Comparison of ENCODE assay signal across 8 cellular contexts in genomic region chr1:224183591-224184312, GRCh38. TPM values are rescaled to one million over a fixed set of nuclear protein-coding genes. Genes with fewer than 3 reads are reported as not detected.
DNase-seq lines count a peak whose midpoint lies in the region; ATAC-seq and TF ChIP-seq lines count a peak whose summit lies in the region.

No MANE protein-coding gene starts in this region.

- 0% methylated on average over 11 of the region's 53 CpGs; no CpG with 5 or more reads in 1 of the 2 experiments for WGBS in IMR-90 (ENCODE audit: extremely low coverage in 2 of 2, insufficient read length in 1 of 2), 2 experiments
- WGBS in trophoblast cell (ENCODE audit: extremely low coverage, insufficient coverage, insufficient read length), result no CpG with 5 or more reads among the region's 53 CpGs

- H2AK5ac ChIP-seq in IMR-90 (ENCODE audit: low read depth, low read length) (peak overlapping the region; percentile 71), trophoblast cell (ENCODE audit: low read length) (peak overlapping the region; percentile 15)

- H3K4ac ChIP-seq in IMR-90 (ENCODE audit: low read depth, low read length), result peak overlapping the region; percentile 96
- peak overlapping the region; percentile 98 for H3K4ac ChIP-seq in trophoblast cell (ENCODE audit: low read depth, low read length)

- dilution Hi-C loops in IMR-90 (cut with HindIII; ENCODE audit: low sequenced_read_pairs, unreplicated experiment), result no loop called here

- H4K20me1 ChIP-seq in IMR-90 (ENCODE audit: insufficient read depth, low read length), result peaks cover 41% of the 10 kb centered on the region

- peak overlapping the region; percentile 92 for H3K4me2 ChIP-seq in IMR-90 (ENCODE audit: low read depth, low read length)
- H3K4me2 ChIP-seq in trophoblast cell (ENCODE audit: low read length), result peak overlapping the region; percentile 89

- CTCF ChIA-PET in IMR-90 (lab: Yijun Ruan, JAX), result interaction anchor here (0.5 to 0.6 kb wide), 3 partner anchors 11 to 44 kb away, joined by 3 to 5 read pairs (median 3); no protein-coding TSS in a partner anchor

- peak; percentile 42 for ATAC-seq in GM21619 (IDR thresholded peaks at IDR 0.05; ENCODE audit: unreplicated experiment)
- peak; percentile 76 for ATAC-seq in IMR-90 (ENCODE audit: low read depth)

- H3K4me1 ChIP-seq in IMR-90 (ENCODE audit: control insufficient read depth, insufficient read depth, low read length) (0 out of 2 replicates have a peak, but pooled peaks cover 4% of the 10 kb centered on the region), trophoblast cell (ENCODE audit: control insufficient read depth in 1 of 2, insufficient read depth in 2 of 2, low read length in 2 of 2) (peaks cover 0 to 4% of the 10 kb centered on the region in 2 experiments), vagina (peaks cover 33% of the 10 kb centered on the region)

- TF ChIP-seq CTCF in IMR-90 (conservative IDR thresholded peaks at IDR 0.05; ENCODE audit: low read depth, low read length) (no peak), vagina (IDR thresholded peaks at IDR 0.05) (no peak)

- peak overlapping the region; percentile 99 for H2AK9ac ChIP-seq in IMR-90 (replicated peaks; ENCODE audit: low read depth, low read length, poor library complexity)

- H4K12ac ChIP-seq in trophoblast cell (ENCODE audit: low read depth, low read length), result peak overlapping the region; percentile 94

- peak overlapping the region; percentile 96 for H3K27ac ChIP-seq in IMR-90 (ENCODE audit: insufficient read depth, low read length)
- H3K27ac ChIP-seq in trophoblast cell (ENCODE audit: low read depth, low read length), result peak overlapping the region; percentile 81
- H3K27ac ChIP-seq in vagina, result peak overlapping the region; percentile 94

- H3K36me3 Mint-ChIP-seq in activated naive CD8-positive, alpha-beta T cell, result peaks cover 6% of the 10 kb centered on the region

- POLR2A ChIA-PET in IMR-90 (lab: Charles Lee; ENCODE audit: unreplicated experiment), result no interaction called here

- H3K27me3 ChIP-seq in IMR-90 (ENCODE audit: control insufficient read depth, insufficient read depth, low read length), result no peaks in the 10 kb centered on the region
- no peaks in the 10 kb centered on the region for H3K27me3 ChIP-seq in trophoblast cell (ENCODE audit: insufficient read depth, low read length)
- no peaks in the 10 kb centered on the region for H3K27me3 ChIP-seq in vagina

- peak overlapping the region; percentile 90 for H4K5ac ChIP-seq in IMR-90 (ENCODE audit: low read depth, low read length)

- H3K18ac ChIP-seq in IMR-90 (ENCODE audit: low read depth, low read length) (peak overlapping the region; percentile 91), trophoblast cell (ENCODE audit: low read length) (peak overlapping the region; percentile 92)

- H2BK20ac ChIP-seq in IMR-90 (ENCODE audit: low read depth, low read length), result no peak overlapping the region

- H3K9me3 ChIP-seq in IMR-90 (ENCODE audit: control insufficient read depth, insufficient read depth, low read length), result no peaks in the 10 kb centered on the region
- no peaks in the 10 kb centered on the region for H3K9me3 ChIP-seq in trophoblast cell (ENCODE audit: insufficient read depth, low read depth, low read length)
- H3K9me3 ChIP-seq in vagina, result no peaks in the 10 kb centered on the region

- no TSS peak for BruUV-seq in IMR-90 (replicated peaks; lab: Mats Ljungman, UMichigan)

- DNase-seq in EH (ENCODE audit: low read depth), result peak; percentile 79
- DNase-seq in IMR-90, result peak; percentile 61
- peak; percentile 57 for DNase-seq in SK-N-DZ (ENCODE audit: low spot score)
- peak; percentile 84 for DNase-seq in cardiac septum (ENCODE audit: low spot score)
- peak in 1 of 2 donors; percentile 57 for DNase-seq in trophoblast cell
- DNase-seq in vagina (ENCODE audit: extremely low spot score in 2 of 2), result no peak

- H3K4me3 ChIP-seq in IMR-90 (ENCODE audit: insufficient read depth, low read depth, low read length) (peak overlapping the region; percentile 98), trophoblast cell (ENCODE audit: low read depth, low read length) (peak overlapping the region; percentile 96), vagina (peak overlapping the region; percentile 90 to 91)

- peaks cover 0 to 38% of the 10 kb centered on the region in 2 experiments; a peak in 2 of 4 replicates for H3K79me1 ChIP-seq in IMR-90 (ENCODE audit: low read depth in 1 of 2, low read length in 2 of 2)
- H3K79me1 ChIP-seq in trophoblast cell (ENCODE audit: low read length), result peaks cover 11% of the 10 kb centered on the region

- H4K8ac ChIP-seq in IMR-90 (ENCODE audit: low read depth in 2 of 2, low read length in 2 of 2) (peak overlapping the region; percentile 48 to 93), trophoblast cell (ENCODE audit: low read depth, low read length) (peak overlapping the region; percentile 86)

- no peak; the same call in 1 of the 2 replicates for TF ChIP-seq RAD21 in IMR-90 (IDR thresholded peaks at IDR 0.05; ENCODE audit: low read length)

- H3K4me3 Mint-ChIP-seq in activated naive CD8-positive, alpha-beta T cell, result peak overlapping the region; percentile 91

- peak overlapping the region; percentile 79 for H2BK12ac ChIP-seq in trophoblast cell (ENCODE audit: low read length)

- peak overlapping the region; percentile 93 for H3K14ac ChIP-seq in IMR-90 (replicated peaks; ENCODE audit: low read depth, low read length)
- H3K14ac ChIP-seq in trophoblast cell (ENCODE audit: low read length), result peak overlapping the region; percentile 90

- H2AFZ ChIP-seq in IMR-90 (replicated peaks; ENCODE audit: low read length, poor library complexity), result peak overlapping the region; percentile 95
- H2AFZ ChIP-seq in trophoblast cell (ENCODE audit: insufficient read depth, low read length, poor library complexity), result peak overlapping the region; percentile 82

- H2BK5ac ChIP-seq in IMR-90 (ENCODE audit: low read depth, low read length, poor library complexity, severe bottlenecking) (peak overlapping the region; percentile 85), trophoblast cell (ENCODE audit: low read depth, low read length, poor library complexity) (peak overlapping the region; percentile 54)

- H2BK15ac ChIP-seq in IMR-90 (ENCODE audit: low read depth, low read length), result no peak overlapping the region

- H3K23ac ChIP-seq in IMR-90 (ENCODE audit: low read depth, low read length) (peak overlapping the region; percentile 79), trophoblast cell (ENCODE audit: low read length) (no peak overlapping the region)

- H3K79me2 ChIP-seq in trophoblast cell (ENCODE audit: control insufficient read depth, insufficient read depth, low read length, poor library complexity), result peaks cover 18% of the 10 kb centered on the region

- H2BK120ac ChIP-seq in IMR-90 (ENCODE audit: low read depth, low read length) (no peak overlapping the region), trophoblast cell (ENCODE audit: insufficient read depth, low read length, poor library complexity) (peak overlapping the region; percentile 64)

- intact Hi-C loops in IMR-90 (cut with micrococcal nuclease), result loop anchor here (2.0 kb wide), 1 partner anchor 35 kb away; no protein-coding TSS in a partner anchor
- intact Hi-C loops in cardiac septum (cut with DNase I), result loop anchor here (5.0 kb wide), 2 partner anchors 71 to 149 kb away; partner anchors contain the start of genes FBXO28 and NVL
- intact Hi-C loops in vagina (cut with DNase I), result no loop called here

- TF ChIP-seq POLR2A in IMR-90 (IDR thresholded peaks at IDR 0.05; ENCODE audit: low read depth, low read length), result no peak; the same call in 1 of the 2 replicates
- TF ChIP-seq POLR2A in vagina (IDR thresholded peaks at IDR 0.05), result no peak

- H3K36me3 ChIP-seq in IMR-90 (ENCODE audit: control insufficient read depth, insufficient read depth, low read length) (0 out of 2 replicates have a peak, but pooled peaks cover 1% of the 10 kb centered on the region), trophoblast cell (ENCODE audit: control insufficient read depth in 1 of 2, insufficient read depth in 2 of 2, low read length in 2 of 2) (peaks cover 0 to 10% of the 10 kb centered on the region in 2 experiments), vagina (no peaks in the 10 kb centered on the region)

- H3K9ac ChIP-seq in IMR-90 (ENCODE audit: low read depth, low read length) (peak overlapping the region; percentile 95), trophoblast cell (ENCODE audit: low read length) (peak overlapping the region; percentile 94)

- peak overlapping the region; percentile 84 for H3K27ac Mint-ChIP-seq in activated naive CD8-positive, alpha-beta T cell

- no peaks in the 10 kb centered on the region for H3K9me3 Mint-ChIP-seq in activated naive CD8-positive, alpha-beta T cell (ENCODE audit: low read depth)

- peaks cover 55% of the 10 kb centered on the region for H3K4me1 Mint-ChIP-seq in activated naive CD8-positive, alpha-beta T cell (ENCODE audit: low read depth)

- H4K91ac ChIP-seq in IMR-90 (ENCODE audit: insufficient read depth, low read depth, low read length) (peak overlapping the region; percentile 86), trophoblast cell (ENCODE audit: low read depth, low read length) (peak overlapping the region; percentile 93)

- H3K27me3 Mint-ChIP-seq in activated naive CD8-positive, alpha-beta T cell, result no peaks in the 10 kb centered on the region

- peaks cover 2% of the 10 kb centered on the region; the same call in 1 of the 2 replicates for H3K9me1 ChIP-seq in IMR-90 (ENCODE audit: insufficient read depth, low read length)

- in situ Hi-C loops in IMR-90 (cut with MboI; ENCODE audit: low sequenced_read_pairs), result no loop called here

- H3K56ac ChIP-seq in IMR-90 (ENCODE audit: extremely low read depth, insufficient read depth, low read length), result peak overlapping the region; percentile 84

TF ChIP-seq in IMR-90, 13 proteins besides CTCF, POLR2A, EP300 and RAD21 (continues in another document):
- TF ChIP-seq MAZ (IDR thresholded peaks at IDR 0.05; ENCODE audit: borderline replicate concordance, low read depth, low read length), result 0 out of 2 replicates have a peak, but pooled peaks have one; percentile 8
- TF ChIP-seq ELK1 (IDR thresholded peaks at IDR 0.05; ENCODE audit: borderline replicate concordance, low read depth, low read length), result no peak

RNA-seq across cellular contexts. Expression of gene DEGS1, which starts 0.7 kb away (rescaled TPM):
- 54.8 and 123 TPM in 2 replicates for total RNA-seq in IMR-90 (2012; rRNA removed)
- polyA plus RNA-seq in IMR-90 (2012; rRNA removed), result 89.3 and 109 TPM in 2 replicates
- polyA plus RNA-seq in IMR-90 (2012; cell fraction: cytosol; rRNA removed), result 78.1 and 78.3 TPM in 2 replicates
- 11.2 and 34.7 TPM in 2 replicates for polyA plus RNA-seq in IMR-90 (2012; cell fraction: nucleus; rRNA removed; ENCODE audit: low replicate concordance)
- 52.3 and 52.5 TPM in 2 replicates for polyA plus RNA-seq in SK-N-DZ (2014; cell fraction: cytosol; rRNA removed)
- polyA plus RNA-seq in SK-N-DZ (2014; cell fraction: nucleus; rRNA removed), result 17.2 and 18.6 TPM in 2 replicates
- 36.1 TPM for total RNA-seq in cardiac septum
- polyA plus RNA-seq in trophoblast cell (2013), result 45.9 and 49.7 TPM in 2 replicates
- 130 TPM for total RNA-seq in vagina

Comparison
In these comparisons a context has a peak if more than half of its experiments do, and no peak if none do; other contexts are left out.
1. DNase-seq: peak in EH (single experiment), IMR-90 (single experiment), SK-N-DZ (single experiment) and cardiac septum (single experiment); none in vagina (0 of 2).
2. Peak in every context shown above with its lines, with median percentiles within 50 percentile points of each other: H3K27ac ChIP-seq and H3K4me3 ChIP-seq.